ENCODE assay signal across 11 cellular contexts in genomic region chr16:57614546-57615343, GRCh38. TPM values are rescaled to one million over a fixed set of nuclear protein-coding genes. Genes with fewer than 3 reads are reported as not detected.
DNase-seq lines count a peak whose midpoint lies in the region; ATAC-seq and TF ChIP-seq lines count a peak whose summit lies in the region.
"Had no signal": no experiment of that assay in that cellular context is flagged by ENCODE, and none has a peak within 500 bp of the region (broad histone marks: within the 10 kb centered on the region; RNA-seq: fewer than 3 reads in every experiment).

No MANE protein-coding gene starts in this region.

- TF ChIP-seq CTCF in DND-41 (IDR thresholded peaks at IDR 0.05; ENCODE audit: borderline replicate concordance, extremely low read depth, low read length, poor library complexity, severe bottlenecking) (no peak), Loucy (conservative IDR thresholded peaks at IDR 0.05; ENCODE audit: low read length) (no peak), spleen (IDR thresholded peaks at IDR 0.05 in 8 of 11, conservative IDR thresholded peaks at IDR 0.05 in 3 of 11) (no peak)

- intact Hi-C loops in spleen (cut with DNase I; ENCODE audit: low total_unique reads) = no loop called here

- WGBS in spleen, 5 donors = 72 to 77% (median 74%) methylated on average over 14 to 15 of the region's 15 CpGs

- H3K27ac ChIP-seq in DND-41 (ENCODE audit: low read length) (no peak overlapping the region), spleen (peak overlapping the region in 2 of 8 donors; percentile 9 to 31)
- H3K27ac ChIP-seq: esophagus squamous epithelium had no signal

- no peak overlapping the region for H3K4me3 ChIP-seq in DND-41 (ENCODE audit: low read depth in 1 of 2, low read length in 2 of 2)
- no peak overlapping the region for H3K4me3 ChIP-seq in Loucy (ENCODE audit: low read length, poor library complexity, severe bottlenecking)
- no peak overlapping the region for H3K4me3 ChIP-seq in spleen
- H3K4me3 ChIP-seq: esophagus squamous epithelium, MG63 had no signal

- H3K9me3 ChIP-seq in DND-41 (ENCODE audit: insufficient read depth, low read length, severe bottlenecking) (no peaks in the 10 kb centered on the region), Loucy (ENCODE audit: insufficient read depth, low read depth, low read length) (no peaks in the 10 kb centered on the region), spleen (no peaks in the 10 kb centered on the region)
- H3K9me3 ChIP-seq: esophagus squamous epithelium, MG63 had no signal

- H3K36me3 ChIP-seq in DND-41 (ENCODE audit: insufficient read depth, low read length) (no peaks in the 10 kb centered on the region), Loucy (ENCODE audit: insufficient read depth, low read length) (no peaks in the 10 kb centered on the region), spleen (no peaks in the 10 kb centered on the region)
- H3K36me3 ChIP-seq: esophagus squamous epithelium, MG63 had no signal

- H3F3A ChIP-seq in Loucy (ENCODE audit: low read depth) = no peaks in the 10 kb centered on the region

- no peaks in the 10 kb centered on the region for H3K79me2 ChIP-seq in DND-41 (ENCODE audit: insufficient read depth, low read length)
- H3K79me2 ChIP-seq in Loucy (ENCODE audit: insufficient read depth, low read length) = no peaks in the 10 kb centered on the region

- H4K20me1 ChIP-seq in DND-41 (ENCODE audit: insufficient read depth, low read length) (no peaks in the 10 kb centered on the region), Loucy (ENCODE audit: insufficient read depth, low read length, poor library complexity, severe bottlenecking) (no peaks in the 10 kb centered on the region)

- ATAC-seq in DND-41 (ENCODE audit: insufficient read depth, low read depth) = peak; percentile 34; the same call in 1 of the 3 replicates

- no peak overlapping the region for H3K9ac ChIP-seq in DND-41 (ENCODE audit: low read depth, low read length)
- peak overlapping the region; percentile 45 for H3K9ac ChIP-seq in Loucy (ENCODE audit: low read depth, low read length, poor library complexity, severe bottlenecking)

- H3K9me2 ChIP-seq in Loucy (replicated peaks; ENCODE audit: low read depth, low read length) = no peaks in the 10 kb centered on the region

- H3K4me2 ChIP-seq in DND-41 (ENCODE audit: insufficient read depth, low read length) (no peak overlapping the region), Loucy (ENCODE audit: low read depth, low read length, poor library complexity, severe bottlenecking) (no peak overlapping the region)

- no peak for TF ChIP-seq POLR2A in spleen (IDR thresholded peaks at IDR 0.05)

- H3K27me3 ChIP-seq in DND-41 (ENCODE audit: insufficient read depth, low read length, poor library complexity) = no peaks in the 10 kb centered on the region
- H3K27me3 ChIP-seq in Loucy (ENCODE audit: insufficient read depth, low read length, poor library complexity, severe bottlenecking) = no peaks in the 10 kb centered on the region
- no peaks in the 10 kb centered on the region for H3K27me3 ChIP-seq in spleen (replicated peaks in 1 of 7)
- H3K27me3 ChIP-seq: esophagus squamous epithelium, MG63 had no signal

- H3K4me1 ChIP-seq in DND-41 (ENCODE audit: insufficient read depth, low read length) (no peaks in the 10 kb centered on the region), Loucy (ENCODE audit: insufficient read depth, low read length, poor library complexity, severe bottlenecking) (peaks cover 14% of the 10 kb centered on the region), spleen (peaks cover 0 to 11% (median 7%) of the 10 kb centered on the region in 6 donors)

- H2AFZ ChIP-seq in DND-41 (ENCODE audit: low read depth, low read length) (no peak overlapping the region), Loucy (ENCODE audit: low read length) (no peak overlapping the region)

- DNase-seq in DND-41 (no peak), spleen (peak; percentile 72), NCI-H1417 treated with DMSO at 0.1 percent for 48 hours (lab: John Stamatoyannopoulos, UW) (no peak), Kasumi-1 (lab: John Stamatoyannopoulos, UW) (no peak), NCI-H1694 treated with DMSO at 0.1 percent for 48 hours (lab: John Stamatoyannopoulos, UW) (no peak)
- DNase-seq in activated naive CD8-positive, alpha-beta T cell treated with anti-CD3 and anti-CD28 coated beads, Interleukin-2, amount 50 U/mL, for 16 hours (ENCODE audit: low read depth, low spot score) = peak; percentile 29
- DNase-seq: COR-L47, esophagus squamous epithelium, MG63, NCI-H2227 treated with DMSO at 0.1 percent for 48 hours had no signal

RNA-seq across cellular contexts. Expression of gene ADGRG1, which starts 13.7 kb away (rescaled TPM):
- total RNA-seq in spleen = 10 to 100 TPM in 4 of 7 donors, 1 to 10 TPM in 3; 6.9 to 23.7 (median 10.5) TPM
- 1 to 10 TPM; 1.0 to 2.7 (median 1.2) TPM for polyA plus RNA-seq in spleen

RNA-seq across cellular contexts. Expression of gene ADGRG3, which starts 53.4 kb away (rescaled TPM):
- total RNA-seq in spleen = 100 to 1,000 TPM in 2 of 7 donors, 10 to 100 TPM in 5; 16.6 to 116 (median 34.2) TPM
- 10 to 100 TPM in 1 of 3 donors, 1 to 10 TPM in 2; 2.5 to 15.3 (median 8.5) TPM for polyA plus RNA-seq in spleen

Comparison
In these comparisons a context has a peak if more than half of its experiments do, and no peak if none do; other contexts are left out.
1. DNase-seq: peak in activated naive CD8-positive, alpha-beta T cell treated with anti-CD3 and anti-CD28 coated beads, Interleukin-2, amount 50 U/mL, for 16 hours (single experiment) and spleen (single experiment); none in DND-41 (single experiment), NCI-H1417 treated with DMSO at 0.1 percent for 48 hours (single experiment), Kasumi-1 (0 of 2) and NCI-H1694 treated with DMSO at 0.1 percent for 48 hours (single experiment).